ENCODE assay signal across 12 cellular contexts in genomic region chr14:49581961-49582210, GRCh38. TPM values are rescaled to one million over a fixed set of nuclear protein-coding genes. Genes with fewer than 3 reads are reported as not detected.
DNase-seq lines count a peak whose midpoint lies in the region; ATAC-seq and TF ChIP-seq lines count a peak whose summit lies in the region.
"Had no signal": no experiment of that assay in that cellular context is flagged by ENCODE, and none has a peak within 500 bp of the region (broad histone marks: within the 10 kb centered on the region; RNA-seq: fewer than 3 reads in every experiment).

No MANE protein-coding gene starts in this region.

- H3K27ac ChIP-seq in OCI-LY7 (ENCODE audit: low read depth, low read length, poor library complexity, severe bottlenecking) = peak overlapping the region; percentile 23
- no peak overlapping the region for H3K27ac ChIP-seq in naive thymus-derived CD4-positive, alpha-beta T cell (ENCODE audit: low read depth, low read length)
- H3K27ac ChIP-seq: cardiac muscle cell, Peyer's patch had no signal

- no peak overlapping the region for H3K4me3 ChIP-seq in OCI-LY7 (ENCODE audit: low read depth, low read length, poor library complexity, severe bottlenecking)
- no peak overlapping the region for H3K4me3 ChIP-seq in naive thymus-derived CD4-positive, alpha-beta T cell (ENCODE audit: low read length)
- H3K4me3 ChIP-seq: cardiac muscle cell, MG63, Peyer's patch had no signal

- peaks cover 3% of the 10 kb centered on the region for H3K27me3 Mint-ChIP-seq in activated CD4-positive, alpha-beta T cell treated with anti-CD3 and anti-CD28 coated beads, Interleukin-2, amount 10 ng/mL, durations not matched to agents 24 days and 14 days
- peaks cover 0 to 5% (median 0%) of the 10 kb centered on the region in 5 donors for H3K27me3 Mint-ChIP-seq in naive thymus-derived CD4-positive, alpha-beta T cell

- H3K36me3 Mint-ChIP-seq in activated CD4-positive, alpha-beta T cell treated with anti-CD3 and anti-CD28 coated beads, Interleukin-2, amount 10 ng/mL, durations not matched to agents 24 days and 14 days (ENCODE audit: low read depth) = peaks cover 74% of the 10 kb centered on the region
- H3K36me3 Mint-ChIP-seq in naive thymus-derived CD4-positive, alpha-beta T cell = peaks cover 7 to 53% (median 46%) of the 10 kb centered on the region in 5 donors

- H3K9me2 ChIP-seq in OCI-LY7 (ENCODE audit: insufficient read depth, low read length) = no peaks in the 10 kb centered on the region

- H3K4me3 Mint-ChIP-seq in activated CD4-positive, alpha-beta T cell treated with anti-CD3 and anti-CD28 coated beads, Interleukin-2, amount 10 ng/mL, durations not matched to agents 24 days and 14 days = peak overlapping the region; percentile 4
- H3K4me3 Mint-ChIP-seq in naive thymus-derived CD4-positive, alpha-beta T cell = peak overlapping the region in 6 of 10 donors; percentile 18 to 100 (median 62)
- H3K4me3 Mint-ChIP-seq: mesothelial cell of epicardium had no signal

- CTCF ChIA-PET in OCI-LY7 (lab: Charles Lee; ENCODE audit: unreplicated experiment) = no interaction called here
- CTCF ChIA-PET in naive thymus-derived CD4-positive, alpha-beta T cell (lab: Charles Lee) = no interaction called here

- peaks cover 60% of the 10 kb centered on the region for H3K79me2 ChIP-seq in OCI-LY7 (ENCODE audit: insufficient read depth, low read depth, low read length)

- intact Hi-C loops in activated CD4-positive, alpha-beta T cell treated with anti-CD3 and anti-CD28 coated beads, Interleukin-2, amount 10 ng/mL, durations not matched to agents 24 days and 14 days (cut with micrococcal nuclease) = loop anchor here (10.0 kb wide), 1 partner anchor 1513 kb away; the partner anchor contains the start of gene TRIM9
- intact Hi-C loops in OCI-LY7 (cut with micrococcal nuclease; ENCODE audit: unreplicated experiment) = no loop called here
- intact Hi-C loops in naive thymus-derived CD4-positive, alpha-beta T cell (cut with micrococcal nuclease) = loop anchor here (10.0 kb wide), 2 partner anchors 1513 to 1663 kb away; partner anchors contain the start of genes TMX1 (in 1 of the 2) and TRIM9 (in 1 of the 2)

- no peak for ATAC-seq in naive thymus-derived CD4-positive, alpha-beta T cell
- no peak for ATAC-seq in HG02763 (IDR thresholded peaks at IDR 0.05; ENCODE audit: unreplicated experiment)

- H3K27me3 ChIP-seq in naive thymus-derived CD4-positive, alpha-beta T cell (ENCODE audit: control insufficient read depth in 2 of 2, insufficient read depth in 2 of 2, low read length in 2 of 2) = no peaks in the 10 kb centered on the region
- H3K27me3 ChIP-seq: cardiac muscle cell, MG63, Peyer's patch had no signal

- peaks cover 85% of the 10 kb centered on the region for H3K36me3 ChIP-seq in OCI-LY7 (ENCODE audit: insufficient read depth, low read length)
- H3K36me3 ChIP-seq in naive thymus-derived CD4-positive, alpha-beta T cell (ENCODE audit: control insufficient read depth in 2 of 3, insufficient read depth in 3 of 3, low read length in 3 of 3) = peaks cover 16 to 36% (median 16%) of the 10 kb centered on the region in 3 experiments

- H3K9me3 ChIP-seq in OCI-LY7 (ENCODE audit: low read length) = no peaks in the 10 kb centered on the region
- H3K9me3 ChIP-seq in naive thymus-derived CD4-positive, alpha-beta T cell (ENCODE audit: control insufficient read depth in 2 of 3, low read length in 3 of 3) = no peaks in the 10 kb centered on the region
- H3K9me3 ChIP-seq: MG63, Peyer's patch had no signal

- TF ChIP-seq CTCF in OCI-LY7 (conservative IDR thresholded peaks at IDR 0.05; ENCODE audit: low read length) = no peak

- peaks cover 41% of the 10 kb centered on the region for H4K20me1 ChIP-seq in OCI-LY7 (ENCODE audit: insufficient read depth, low read length)

- peak overlapping the region; percentile 76 for H3K4me2 ChIP-seq in OCI-LY7 (ENCODE audit: low read length)

- peak overlapping the region; percentile 30 for H3K27ac Mint-ChIP-seq in activated CD4-positive, alpha-beta T cell treated with anti-CD3 and anti-CD28 coated beads, Interleukin-2, amount 10 ng/mL, durations not matched to agents 24 days and 14 days
- peak overlapping the region in 8 of 9 donors; percentile 5 to 100 (median 70) for H3K27ac Mint-ChIP-seq in naive thymus-derived CD4-positive, alpha-beta T cell

- H3K9me3 Mint-ChIP-seq in activated CD4-positive, alpha-beta T cell treated with anti-CD3 and anti-CD28 coated beads, Interleukin-2, amount 10 ng/mL, durations not matched to agents 24 days and 14 days = no peaks in the 10 kb centered on the region
- peaks cover 0 to 11% (median 0%) of the 10 kb centered on the region in 11 donors for H3K9me3 Mint-ChIP-seq in naive thymus-derived CD4-positive, alpha-beta T cell
- H3K9me3 Mint-ChIP-seq: mesothelial cell of epicardium had no signal

- POLR2A ChIA-PET in OCI-LY7 (lab: Charles Lee) = no interaction called here
- POLR2A ChIA-PET in naive thymus-derived CD4-positive, alpha-beta T cell (lab: Charles Lee) = interaction anchor here (0.6 kb wide), 1 partner anchor 280 kb away, joined by 4 read pairs; no protein-coding TSS in a partner anchor

- no peak for DNase-seq in activated CD4-positive, alpha-beta T cell treated with anti-CD3 and anti-CD28 coated beads, Interleukin-2, amount 10 ng/mL, durations not matched to agents 24 days and 14 days
- DNase-seq in activated CD4-positive, alpha-beta T cell treated with anti-CD3 and anti-CD28 coated beads for 1 hour = no peak
- DNase-seq in OCI-LY7 (ENCODE audit: low spot score) (no peak), activated gamma-delta T cell (lab: John Stamatoyannopoulos, UW) (no peak)
- DNase-seq in naive thymus-derived CD4-positive, alpha-beta T cell = no peak
- DNase-seq: MG63; Peyer's patch; stimulated activated CD4-positive, alpha-beta T cell treated with anti-CD3 and anti-CD28 coated beads, Interleukin-2, amount 100 ng/mL, for 48 hours; substantia nigra had no signal

- H2AFZ ChIP-seq in OCI-LY7 (ENCODE audit: low read length) = no peak overlapping the region

- H3K4me1 ChIP-seq in OCI-LY7 (ENCODE audit: insufficient read depth, low read length, poor library complexity, severe bottlenecking) = peaks cover 36% of the 10 kb centered on the region
- H3K4me1 ChIP-seq in naive thymus-derived CD4-positive, alpha-beta T cell (ENCODE audit: control insufficient read depth in 2 of 2, insufficient read depth in 2 of 2, low read length in 2 of 2) = peaks cover 19 to 21% of the 10 kb centered on the region in 2 donors

- H3K4me1 Mint-ChIP-seq in activated CD4-positive, alpha-beta T cell treated with anti-CD3 and anti-CD28 coated beads, Interleukin-2, amount 10 ng/mL, durations not matched to agents 24 days and 14 days = peaks cover 44% of the 10 kb centered on the region
- peaks cover 37 to 79% (median 70%) of the 10 kb centered on the region in 7 donors for H3K4me1 Mint-ChIP-seq in naive thymus-derived CD4-positive, alpha-beta T cell

- BruUV-seq in OCI-LY7 (replicated peaks; lab: Mats Ljungman, UMichigan) = no TSS peak

RNA-seq across cellular contexts. Expression of gene RPS29, which starts 4.3 kb away (rescaled TPM):
- 1,960 and 2,033 TPM in 2 replicates for total RNA-seq in activated CD4-positive, alpha-beta T cell treated with anti-CD3 and anti-CD28 coated beads, Interleukin-2, amount 10 ng/mL, durations not matched to agents 24 days and 14 days
- total RNA-seq in OCI-LY7 (2014; rRNA removed; shearing (Covaris generic)) = 3,800 and 6,504 TPM in 2 replicates
- total RNA-seq in OCI-LY7 (2022) = 2,010 and 2,518 TPM in 2 replicates
- 1,000 to 10,000 TPM; 2,254 to 4,907 (median 2,729) TPM for total RNA-seq in naive thymus-derived CD4-positive, alpha-beta T cell
- over 10,000 TPM; 10,630 to 13,249 TPM for polyA plus RNA-seq in naive thymus-derived CD4-positive, alpha-beta T cell

RNA-seq across cellular contexts. Expression of gene LRR1, which starts 16.9 kb away (rescaled TPM):
- total RNA-seq in activated CD4-positive, alpha-beta T cell treated with anti-CD3 and anti-CD28 coated beads, Interleukin-2, amount 10 ng/mL, durations not matched to agents 24 days and 14 days = 47.7 and 50.4 TPM in 2 replicates
- 83.4 and 89.8 TPM in 2 replicates for total RNA-seq in OCI-LY7 (2014; rRNA removed; shearing (Covaris generic))
- total RNA-seq in OCI-LY7 (2022) = 73.0 and 80.3 TPM in 2 replicates
- 10 to 100 TPM in 3 of 5 experiments, 1 to 10 TPM in 2; 7.5 to 39.7 (median 13.3) TPM for total RNA-seq in naive thymus-derived CD4-positive, alpha-beta T cell
- 10 to 100 TPM; 12.0 to 14.2 TPM for polyA plus RNA-seq in naive thymus-derived CD4-positive, alpha-beta T cell

RNA-seq across cellular contexts. Expression of gene RPL36AL, which starts 38.5 kb away (rescaled TPM):
- 221 and 229 TPM in 2 replicates for total RNA-seq in activated CD4-positive, alpha-beta T cell treated with anti-CD3 and anti-CD28 coated beads, Interleukin-2, amount 10 ng/mL, durations not matched to agents 24 days and 14 days
- 257 and 441 TPM in 2 replicates for total RNA-seq in OCI-LY7 (2014; rRNA removed; shearing (Covaris generic))
- 306 and 313 TPM in 2 replicates for total RNA-seq in OCI-LY7 (2022)
- 100 to 1,000 TPM; 177 to 429 (median 281) TPM for total RNA-seq in naive thymus-derived CD4-positive, alpha-beta T cell
- 100 to 1,000 TPM; 468 to 686 TPM for polyA plus RNA-seq in naive thymus-derived CD4-positive, alpha-beta T cell

RNA-seq across cellular contexts. Expression of gene MGAT2, which starts 38.7 kb away (rescaled TPM):
- total RNA-seq in activated CD4-positive, alpha-beta T cell treated with anti-CD3 and anti-CD28 coated beads, Interleukin-2, amount 10 ng/mL, durations not matched to agents 24 days and 14 days = 45.6 and 48.5 TPM in 2 replicates
- 79.3 and 83.5 TPM in 2 replicates for total RNA-seq in OCI-LY7 (2014; rRNA removed; shearing (Covaris generic))
- 70.0 and 71.7 TPM in 2 replicates for total RNA-seq in OCI-LY7 (2022)
- 10 to 100 TPM; 16.8 to 69.3 (median 35.1) TPM for total RNA-seq in naive thymus-derived CD4-positive, alpha-beta T cell
- 10 to 100 TPM; 16.5 to 24.5 TPM for polyA plus RNA-seq in naive thymus-derived CD4-positive, alpha-beta T cell

RNA-seq across cellular contexts. Expression of gene DNAAF2, which starts 53.2 kb away (rescaled TPM):
- 12.3 and 12.5 TPM in 2 replicates for total RNA-seq in activated CD4-positive, alpha-beta T cell treated with anti-CD3 and anti-CD28 coated beads, Interleukin-2, amount 10 ng/mL, durations not matched to agents 24 days and 14 days
- 14.7 and 17.2 TPM in 2 replicates for total RNA-seq in OCI-LY7 (2014; rRNA removed; shearing (Covaris generic))
- 9.7 and 11.6 TPM in 2 replicates for total RNA-seq in OCI-LY7 (2022)
- 10 to 100 TPM in 2 of 5 experiments, 1 to 10 TPM in 3; 7.1 to 15.8 (median 9.0) TPM for total RNA-seq in naive thymus-derived CD4-positive, alpha-beta T cell
- polyA plus RNA-seq in naive thymus-derived CD4-positive, alpha-beta T cell = 10 to 100 TPM; 10.1 to 15.7 TPM
